Comparison of ENCODE assay signal across 3 cellular contexts in genomic region chr2:595141-595805, GRCh38.
TF ChIP-seq lines count a peak whose summit lies in the region.

No MANE protein-coding gene starts in this region.

TF ChIP-seq in GM23338, 12 proteins besides CTCF, POLR2A, EP300 and RAD21 (continued from another document and continues in another):
- TF ChIP-seq ZNF331 (CRISPR knock-in tag; IDR thresholded peaks at IDR 0.05; ENCODE audit: low read depth), result no peak
- no peak for TF ChIP-seq ZNF462 (CRISPR knock-in tag; IDR thresholded peaks at IDR 0.05)
- no peak for TF ChIP-seq JUNB (IDR thresholded peaks at IDR 0.05; ENCODE audit: unreplicated experiment)
- no peak for TF ChIP-seq EZH2phosphoT487 (IDR thresholded peaks at IDR 0.05; ENCODE audit: unreplicated experiment)
- no peak for TF ChIP-seq EZH2 (IDR thresholded peaks at IDR 0.05; ENCODE audit: low read depth, unreplicated experiment)
- TF ChIP-seq ZNF114 (CRISPR knock-in tag; IDR thresholded peaks at IDR 0.05), result no peak

TF ChIP-seq in IMR-90, 13 proteins besides CTCF, POLR2A, EP300 and RAD21 (continued from another document):
- TF ChIP-seq MXI1 (IDR thresholded peaks at IDR 0.05; ENCODE audit: borderline replicate concordance, low read depth, low read length) (no peak), CEBPB (IDR thresholded peaks at IDR 0.05; ENCODE audit: low read depth, low read length) (no peak), USF2 (IDR thresholded peaks at IDR 0.05; ENCODE audit: low read depth, low read length) (no peak), RCOR1 (IDR thresholded peaks at IDR 0.05; ENCODE audit: insufficient replicate concordance, low read length) (no peak), ELK1 (IDR thresholded peaks at IDR 0.05; ENCODE audit: borderline replicate concordance, low read depth, low read length) (no peak), RFX5 (IDR thresholded peaks at IDR 0.05; ENCODE audit: low read depth, low read length) (no peak), MAFK (IDR thresholded peaks at IDR 0.05; ENCODE audit: low read depth, low read length) (no peak)

TF ChIP-seq in K562, 482 proteins besides CTCF, POLR2A, EP300 and RAD21 (continued from another document):
- TF ChIP-seq JUND (IDR thresholded peaks at IDR 0.05; ENCODE audit: borderline replicate concordance, low read depth, low read length) (peak; percentile 36; the same call in 1 of the 2 replicates), JUND (tag; IDR thresholded peaks at IDR 0.05; ENCODE audit: borderline replicate concordance, low read depth, low read length) (peak; percentile 31; the same call in 1 of the 3 replicates), SIX5 (IDR thresholded peaks at IDR 0.05; ENCODE audit: borderline replicate concordance in 1 of 2, insufficient read depth in 1 of 2, low read depth in 1 of 2, low read length in 2 of 2) (no peak), ATF3 (IDR thresholded peaks at IDR 0.05) (peak; percentile 79), ATF3 (CRISPR knock-in tag; conservative IDR thresholded peaks at IDR 0.05) (no peak), TCF7 (IDR thresholded peaks at IDR 0.05; ENCODE audit: borderline replicate concordance) (no peak)
